Comparison of ENCODE assay signal across 15 cellular contexts in the genomic region with DNA sequence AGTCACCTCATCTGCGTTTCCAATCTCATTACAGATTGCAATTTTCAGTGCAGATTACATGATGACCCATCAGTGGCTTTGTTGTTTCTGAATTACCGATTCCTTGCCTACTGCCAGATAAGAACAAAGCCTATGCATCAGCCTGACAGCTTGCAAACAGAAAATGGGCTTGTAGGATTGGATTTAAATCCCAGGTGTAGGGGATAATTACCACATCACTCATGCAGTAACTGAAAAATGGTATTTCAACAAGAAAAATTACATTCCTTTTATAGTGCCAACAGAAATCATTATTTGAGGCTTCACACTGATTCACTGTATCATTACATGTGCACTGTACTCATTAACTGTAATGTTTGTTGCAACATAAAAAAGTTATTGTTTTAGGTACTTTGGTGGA.
A peak's percentile ranks its signal among the peaks of the same experiment; 100 is the strongest.
DNase-seq lines count a peak whose midpoint lies in the region; ATAC-seq and TF ChIP-seq lines count a peak whose summit lies in the region.
"Had no signal": no experiment of that assay in that cellular context is flagged by ENCODE, and none has a peak within 500 bp of the region (broad histone marks: within the 10 kb centered on the region; RNA-seq: fewer than 3 reads in every experiment).

No MANE protein-coding gene starts in this region.

- H3K9me3 ChIP-seq in uterus = no peaks in the 10 kb centered on the region
- H3K9me3 ChIP-seq: BE2C had no signal

- H3K4me1 ChIP-seq in uterus = no peaks in the 10 kb centered on the region
- H3K4me1 ChIP-seq: BE2C, HAP-1 had no signal

- no peaks in the 10 kb centered on the region for H3K27me3 ChIP-seq in uterus
- H3K27me3 ChIP-seq: BE2C had no signal

- intact Hi-C loops in uterus (cut with DNase I; ENCODE audit: low total_unique reads) = no loop called here

- H3K9me3 Mint-ChIP-seq in glutamatergic neuron (ENCODE audit: unreplicated experiment) = no peaks in the 10 kb centered on the region

- H3K36me3 ChIP-seq in uterus = no peaks in the 10 kb centered on the region
- H3K36me3 ChIP-seq: BE2C, HAP-1 had no signal

- no peak for ATAC-seq in HG03108 (IDR thresholded peaks at IDR 0.05; ENCODE audit: unreplicated experiment)
- ATAC-seq: HepG2 had no signal

- no peaks in the 10 kb centered on the region for H3K36me3 Mint-ChIP-seq in glutamatergic neuron (ENCODE audit: unreplicated experiment)
- H3K36me3 Mint-ChIP-seq: CD4-positive, alpha-beta memory T cell had no signal

- TF ChIP-seq POLR2A in uterus (IDR thresholded peaks at IDR 0.05) = no peak

- H3K27ac ChIP-seq in angular gyrus (ENCODE audit: low read depth, low read length) (peak overlapping the region; percentile 11), uterus (no peak overlapping the region)
- H3K27ac ChIP-seq: C4-2B had no signal

- H3K4me1 Mint-ChIP-seq in glutamatergic neuron (ENCODE audit: low read depth, unreplicated experiment) = no peaks in the 10 kb centered on the region
- H3K4me1 Mint-ChIP-seq: CD4-positive, alpha-beta memory T cell had no signal

- TF ChIP-seq CTCF in glutamatergic neuron (IDR thresholded peaks at IDR 0.05; ENCODE audit: partially characterized antibody, unreplicated experiment) (no peak), uterus (IDR thresholded peaks at IDR 0.05) (no peak)

- H3K27ac Mint-ChIP-seq in glutamatergic neuron (ENCODE audit: unreplicated experiment) = peak overlapping the region; percentile 9
- H3K27ac Mint-ChIP-seq: CD4-positive, alpha-beta memory T cell had no signal

- H3K27me3 Mint-ChIP-seq in glutamatergic neuron (ENCODE audit: unreplicated experiment) = no peaks in the 10 kb centered on the region
- H3K27me3 Mint-ChIP-seq: CD4-positive, alpha-beta memory T cell had no signal

- H3K4me3 ChIP-seq in uterus = no peak overlapping the region
- H3K4me3 ChIP-seq: HAP-1 had no signal

- H3K4me3 Mint-ChIP-seq in glutamatergic neuron (ENCODE audit: unreplicated experiment) = no peak overlapping the region
- H3K4me3 Mint-ChIP-seq: CD4-positive, alpha-beta memory T cell had no signal

- DNase-seq in NCI-H146 treated with DMSO at 0.1 percent for 48 hours (lab: John Stamatoyannopoulos, UW; ENCODE audit: unreplicated experiment) = peak; percentile 66
- peak; percentile 75 for DNase-seq in NCI-H2081 treated with DMSO at 0.1 percent for 48 hours (lab: John Stamatoyannopoulos, UW)
- DNase-seq in glutamatergic neuron = no peak
- no peak for DNase-seq in uterus
- DNase-seq in COR-L47 (lab: John Stamatoyannopoulos, UW) = no peak
- DNase-seq: BE2C; CD4-positive, alpha-beta memory T cell; DMS153; DND-41; GDM1 had no signal

Comparison
In these comparisons a context has a peak if more than half of its experiments do, and no peak if none do; other contexts are left out.
1. DNase-seq: peak in NCI-H146 treated with DMSO at 0.1 percent for 48 hours (single experiment) and NCI-H2081 treated with DMSO at 0.1 percent for 48 hours (single experiment); none in glutamatergic neuron (single experiment), uterus (0 of 2) and COR-L47 (single experiment).